2 cellular contexts compared by ENCODE assay signal in the genomic region with DNA sequence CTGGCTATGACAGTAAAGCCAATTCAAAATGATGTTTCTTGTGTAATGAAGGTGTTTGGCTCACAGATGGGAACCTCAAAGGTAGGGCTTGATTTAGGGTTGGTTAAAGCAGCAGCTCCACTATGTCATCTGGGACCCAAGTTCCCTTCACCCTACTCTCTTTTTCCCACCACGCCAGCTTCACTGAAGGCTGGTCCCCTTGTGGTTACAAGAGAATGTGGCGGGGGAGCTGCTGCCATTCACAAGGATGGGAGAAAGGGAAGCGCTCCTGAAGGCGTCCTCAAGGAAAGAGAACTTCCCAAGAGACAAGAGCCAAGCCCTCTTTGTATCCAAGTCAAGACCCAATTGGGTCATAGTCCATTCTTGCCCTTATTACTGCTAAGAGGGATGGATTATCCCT.
TF ChIP-seq lines count a peak whose summit lies in the region.

No MANE protein-coding gene starts in this region.

TF ChIP-seq in GM23338, 12 proteins besides CTCF, POLR2A, EP300 and RAD21 (continues in another document):
- TF ChIP-seq EZH2 (IDR thresholded peaks at IDR 0.05; ENCODE audit: low read depth, unreplicated experiment) (no peak), EZH2phosphoT487 (IDR thresholded peaks at IDR 0.05; ENCODE audit: unreplicated experiment) (no peak), NANOG (IDR thresholded peaks at IDR 0.05; ENCODE audit: borderline replicate concordance) (no peak), STAT1 (IDR thresholded peaks at IDR 0.05; ENCODE audit: unreplicated experiment) (no peak), CREB1 (CRISPR knock-in tag; IDR thresholded peaks at IDR 0.05; ENCODE audit: low read depth) (no peak), ZNF114 (CRISPR knock-in tag; IDR thresholded peaks at IDR 0.05) (no peak), JUNB (IDR thresholded peaks at IDR 0.05; ENCODE audit: unreplicated experiment) (no peak), ZNF331 (CRISPR knock-in tag; IDR thresholded peaks at IDR 0.05; ENCODE audit: low read depth) (no peak), POLR2AphosphoS5 (IDR thresholded peaks at IDR 0.05; ENCODE audit: low read depth) (no peak), ZNF462 (CRISPR knock-in tag; IDR thresholded peaks at IDR 0.05) (no peak)
- TF ChIP-seq, protein P1, sequence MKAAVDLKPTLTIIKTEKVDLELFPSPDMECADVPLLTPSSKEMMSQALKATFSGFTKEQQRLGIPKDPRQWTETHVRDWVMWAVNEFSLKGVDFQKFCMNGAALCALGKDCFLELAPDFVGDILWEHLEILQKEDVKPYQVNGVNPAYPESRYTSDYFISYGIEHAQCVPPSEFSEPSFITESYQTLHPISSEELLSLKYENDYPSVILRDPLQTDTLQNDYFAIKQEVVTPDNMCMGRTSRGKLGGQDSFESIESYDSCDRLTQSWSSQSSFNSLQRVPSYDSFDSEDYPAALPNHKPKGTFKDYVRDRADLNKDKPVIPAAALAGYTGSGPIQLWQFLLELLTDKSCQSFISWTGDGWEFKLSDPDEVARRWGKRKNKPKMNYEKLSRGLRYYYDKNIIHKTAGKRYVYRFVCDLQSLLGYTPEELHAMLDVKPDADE (IDR thresholded peaks at IDR 0.05), result no peak

TF ChIP-seq in H1, 55 proteins besides CTCF, POLR2A, EP300 and RAD21:
- TF ChIP-seq, protein P2, sequence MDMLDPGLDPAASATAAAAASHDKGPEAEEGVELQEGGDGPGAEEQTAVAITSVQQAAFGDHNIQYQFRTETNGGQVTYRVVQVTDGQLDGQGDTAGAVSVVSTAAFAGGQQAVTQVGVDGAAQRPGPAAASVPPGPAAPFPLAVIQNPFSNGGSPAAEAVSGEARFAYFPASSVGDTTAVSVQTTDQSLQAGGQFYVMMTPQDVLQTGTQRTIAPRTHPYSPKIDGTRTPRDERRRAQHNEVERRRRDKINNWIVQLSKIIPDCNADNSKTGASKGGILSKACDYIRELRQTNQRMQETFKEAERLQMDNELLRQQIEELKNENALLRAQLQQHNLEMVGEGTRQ (IDR thresholded peaks at IDR 0.05; ENCODE audit: low read length), result no peak
- TF ChIP-seq POU5F1 (IDR thresholded peaks at IDR 0.05; ENCODE audit: low read depth, low read length) (no peak), RFX5 (IDR thresholded peaks at IDR 0.05; ENCODE audit: borderline replicate concordance, low read depth, low read length) (no peak)
